ENCODE assay signal across 1 cellular context in genomic region chr11:130531061-130531460, GRCh38.
TF ChIP-seq lines count a peak whose summit lies in the region.

No MANE protein-coding gene starts in this region.

TF ChIP-seq in WTC11, 78 proteins besides CTCF, POLR2A, EP300 and RAD21 (continued from another document):
- no peak for TF ChIP-seq PREB (CRISPR knock-in tag; IDR thresholded peaks at IDR 0.05; ENCODE audit: borderline replicate concordance)
- TF ChIP-seq ZNF425 (CRISPR knock-in tag; conservative IDR thresholded peaks at IDR 0.05) = no peak
- TF ChIP-seq MAX (CRISPR knock-in tag; IDR thresholded peaks at IDR 0.05) = no peak
